Comparison of ENCODE assay signal across 8 cellular contexts in genomic region chr10:62816179-62817119, GRCh38. TPM values are rescaled to one million over a fixed set of nuclear protein-coding genes. Genes with fewer than 3 reads are reported as not detected.
DNase-seq lines count a peak whose midpoint lies in the region; ATAC-seq and TF ChIP-seq lines count a peak whose summit lies in the region.

Gene EGR2, minus strand, starts transcription at chr10:62816366. Its CDS starts 337 bp downstream, at chr10:62816029.

- H3K14ac ChIP-seq in trophoblast cell (ENCODE audit: low read length), result no peak within 1 kb of the TSS

- H2AK5ac ChIP-seq in trophoblast cell (ENCODE audit: low read length), result no peak within 1 kb of the TSS

- no peak within 1 kb of the TSS for H2BK120ac ChIP-seq in trophoblast cell (ENCODE audit: insufficient read depth, low read length, poor library complexity)

- H3K27ac ChIP-seq in adipose tissue (ENCODE audit: low read depth, low read length) (no peak within 1 kb of the TSS), cardiac muscle cell (peak within 1 kb of the TSS; percentile 89), trophoblast cell (ENCODE audit: low read depth, low read length) (no peak within 1 kb of the TSS), transverse colon (peak within 1 kb of the TSS; percentile 82 to 94 (median 90))

- peak; percentile 68 for ATAC-seq in HG02623 (IDR thresholded peaks at IDR 0.05; ENCODE audit: unreplicated experiment)

- no peak within 1 kb of the TSS for H2BK12ac ChIP-seq in trophoblast cell (ENCODE audit: low read length)

- 0 to 1% (median 0%) methylated on average over 53 to 54 of the region's 54 CpGs for WGBS in adipose tissue, 3 donors
- no CpG with 5 or more reads among the region's 54 CpGs for WGBS in trophoblast cell (ENCODE audit: extremely low coverage, insufficient coverage, insufficient read length)
- 0% methylated on average over 5 to 42 of the region's 54 CpGs for WGBS in transverse colon (ENCODE audit: low coverage in 1 of 2), 2 donors

- no peak within 1 kb of the TSS for H3K4ac ChIP-seq in trophoblast cell (ENCODE audit: low read depth, low read length)

- peak within 1 kb of the TSS; percentile 36 for H4K12ac ChIP-seq in trophoblast cell (ENCODE audit: low read depth, low read length)

- H4K91ac ChIP-seq in trophoblast cell (ENCODE audit: low read depth, low read length), result no peak within 1 kb of the TSS

- no peak for TF ChIP-seq EP300 in transverse colon (IDR thresholded peaks at IDR 0.05; ENCODE audit: low read depth)

- H3K4me1 ChIP-seq in cardiac muscle cell (ENCODE audit: low read depth), result peaks cover 5% of the 10 kb centered on the region
- H3K4me1 ChIP-seq in trophoblast cell (ENCODE audit: control insufficient read depth in 1 of 2, insufficient read depth in 2 of 2, low read length in 2 of 2), result peaks cover 21 to 25% of the 10 kb centered on the region in 2 experiments
- H3K4me1 ChIP-seq in transverse colon, result peaks cover 8 to 35% (median 31%) of the 10 kb centered on the region in 4 donors

- peak within 1 kb of the TSS; percentile 98 for H3K4me2 ChIP-seq in trophoblast cell (ENCODE audit: low read length)

- no peaks in the 10 kb centered on the region for H3K79me2 ChIP-seq in trophoblast cell (ENCODE audit: control insufficient read depth, insufficient read depth, low read length, poor library complexity)

- intact Hi-C loops in transverse colon (cut with DNase I; ENCODE audit: low total_unique reads), result loop anchor here (5.0 to 10.0 kb wide), 2 partner anchors 222 to 379 kb away; no protein-coding TSS in a partner anchor

- H3K36me3 ChIP-seq in cardiac muscle cell (no peaks in the 10 kb centered on the region), trophoblast cell (ENCODE audit: control insufficient read depth in 1 of 2, insufficient read depth in 2 of 2, low read length in 2 of 2) (no peaks in the 10 kb centered on the region), transverse colon (no peaks in the 10 kb centered on the region)

- H3K4me3 ChIP-seq in cardiac muscle cell (peak within 1 kb of the TSS; percentile 58), trophoblast cell (ENCODE audit: low read depth, low read length) (peak within 1 kb of the TSS; percentile 91), transverse colon (peak within 1 kb of the TSS; percentile 77 to 87 (median 80))

- no peaks in the 10 kb centered on the region for H3K9me3 ChIP-seq in cardiac muscle cell (ENCODE audit: low read depth)
- H3K9me3 ChIP-seq in trophoblast cell (ENCODE audit: insufficient read depth, low read depth, low read length), result peaks cover 7% of the 10 kb centered on the region
- no peaks in the 10 kb centered on the region for H3K9me3 ChIP-seq in transverse colon

- TF ChIP-seq POLR2A in transverse colon (IDR thresholded peaks at IDR 0.05), result no peak

- H3K79me1 ChIP-seq in trophoblast cell (ENCODE audit: low read length), result peaks cover 1% of the 10 kb centered on the region

- DNase-seq in GM10266 (ENCODE audit: extremely low spot score) (peak; percentile 98), NCI-H1105 (lab: John Stamatoyannopoulos, UW) (peak; percentile 65), T follicular helper cell (ENCODE audit: low read depth) (peak; percentile 93), cardiac muscle cell (ENCODE audit: low read depth in 1 of 2, low spot score in 1 of 2) (peak; percentile 94 to 97), trophoblast cell (peak; percentile 92 to 97), transverse colon (peak; percentile 94)

- H3K27me3 ChIP-seq in cardiac muscle cell (peaks cover 89% of the 10 kb centered on the region), trophoblast cell (ENCODE audit: insufficient read depth, low read length) (peaks cover 49% of the 10 kb centered on the region), transverse colon (peaks cover 55% of the 10 kb centered on the region)

- H2AFZ ChIP-seq in trophoblast cell (ENCODE audit: insufficient read depth, low read length, poor library complexity), result peak within 1 kb of the TSS; percentile 91

- no peak within 1 kb of the TSS for H3K23ac ChIP-seq in trophoblast cell (ENCODE audit: low read length)

- no peak for TF ChIP-seq CTCF in GM10266 (IDR thresholded peaks at IDR 0.05; ENCODE audit: control insufficient read depth, insufficient read depth, low read depth, missing control alignments)
- TF ChIP-seq CTCF in cardiac muscle cell (IDR thresholded peaks at IDR 0.05; ENCODE audit: low read depth, low read length), result no peak
- TF ChIP-seq CTCF in transverse colon (IDR thresholded peaks at IDR 0.05), result no peak

- H3K18ac ChIP-seq in trophoblast cell (ENCODE audit: low read length), result no peak within 1 kb of the TSS

- no peak within 1 kb of the TSS for H3K9ac ChIP-seq in trophoblast cell (ENCODE audit: low read length)

- in situ Hi-C loops in transverse colon (cut with MboI; ENCODE audit: low pct_ligation_motif_present in 1 of 4, low pct_unique_long_range_greater_than_20kb in 1 of 4, low sequenced_read_pairs in 3 of 4), result loop anchor here in 3 of 4 donors (10.0 to 25.0 kb wide), 2 partner anchors 222 to 346 kb away; no protein-coding TSS in a partner anchor

- H4K8ac ChIP-seq in trophoblast cell (ENCODE audit: low read depth, low read length), result no peak within 1 kb of the TSS

- no peak within 1 kb of the TSS for H2BK5ac ChIP-seq in trophoblast cell (ENCODE audit: low read depth, low read length, poor library complexity)

RNA-seq across cellular contexts. Expression of gene EGR2, which starts in this region (rescaled TPM):
- polyA plus RNA-seq in adipose tissue, result 10 to 100 TPM in 2 of 3 donors, 1 to 10 TPM in 1; 2.0 to 21.5 (median 10.4) TPM
- 0.18 and 0.33 TPM in 2 replicates for total RNA-seq in cardiac muscle cell
- polyA plus RNA-seq in cardiac muscle cell, result 0.29 and 0.94 TPM in 2 replicates
- polyA plus RNA-seq in trophoblast cell (2013), result 0.07 and 0.10 TPM in 2 replicates
- total RNA-seq in transverse colon, result 1 to 10 TPM in 1 of 4 donors, under 1 TPM in 1, not detected in 2; 0.82 to 1.3 TPM

Comparison
In these comparisons a context has a peak if more than half of its experiments do, and no peak if none do; other contexts are left out.
1. Peak in DNase-seq, H3K4me3 ChIP-seq and H3K27ac ChIP-seq in cardiac muscle cell; RNA of the gene not detected or under 1 TPM.
2. H3K27ac ChIP-seq: peak in transverse colon (4 of 4); none in adipose tissue (single experiment) and trophoblast cell (single experiment).
3. Peak in every context shown above with its lines, with median percentiles within 50 percentile points of each other: DNase-seq and H3K4me3 ChIP-seq.